Comparison of ENCODE assay signal across 1 cellular context in genomic region chr11:31803813-31804438, GRCh38.
TF ChIP-seq lines count a peak whose summit lies in the region.

No MANE protein-coding gene starts in this region.

TF ChIP-seq in H1, 55 proteins besides CTCF, POLR2A, EP300 and RAD21 (continued from another document):
- TF ChIP-seq, protein P1, sequence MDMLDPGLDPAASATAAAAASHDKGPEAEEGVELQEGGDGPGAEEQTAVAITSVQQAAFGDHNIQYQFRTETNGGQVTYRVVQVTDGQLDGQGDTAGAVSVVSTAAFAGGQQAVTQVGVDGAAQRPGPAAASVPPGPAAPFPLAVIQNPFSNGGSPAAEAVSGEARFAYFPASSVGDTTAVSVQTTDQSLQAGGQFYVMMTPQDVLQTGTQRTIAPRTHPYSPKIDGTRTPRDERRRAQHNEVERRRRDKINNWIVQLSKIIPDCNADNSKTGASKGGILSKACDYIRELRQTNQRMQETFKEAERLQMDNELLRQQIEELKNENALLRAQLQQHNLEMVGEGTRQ (IDR thresholded peaks at IDR 0.05; ENCODE audit: low read length): no peak
- TF ChIP-seq YY1 (IDR thresholded peaks at IDR 0.05; ENCODE audit: low read depth, low read length) (no peak), CREB1 (IDR thresholded peaks at IDR 0.05) (no peak), TEAD4 (IDR thresholded peaks at IDR 0.05; ENCODE audit: low read depth, low read length) (no peak), SP1 (IDR thresholded peaks at IDR 0.05; ENCODE audit: low read depth, low read length) (peak; percentile 42; the same call in 1 of the 2 replicates), TCF12 (IDR thresholded peaks at IDR 0.05; ENCODE audit: low read depth, low read length) (no peak), SUZ12 (IDR thresholded peaks at IDR 0.05; ENCODE audit: low read length) (peak; percentile 11; the same call in 1 of the 2 replicates), RBBP5 (IDR thresholded peaks at IDR 0.05; ENCODE audit: borderline replicate concordance, low read depth, low read length) (no peak), POU5F1 (IDR thresholded peaks at IDR 0.05; ENCODE audit: low read depth, low read length) (no peak), KDM5A (IDR thresholded peaks at IDR 0.05; ENCODE audit: low read length) (no peak), CHD1 (IDR thresholded peaks at IDR 0.05; ENCODE audit: low read depth, low read length) (no peak), CHD7 (IDR thresholded peaks at IDR 0.05; ENCODE audit: insufficient replicate concordance, low read length) (no peak), JUN (IDR thresholded peaks at IDR 0.05; ENCODE audit: low read depth, low read length) (no peak), ASH2L (IDR thresholded peaks at IDR 0.05; ENCODE audit: low read length) (no peak), CBX8 (IDR thresholded peaks at IDR 0.05; ENCODE audit: borderline replicate concordance, low read depth, low read length) (no peak; the same call in 1 of the 2 replicates), NRF1 (IDR thresholded peaks at IDR 0.05; ENCODE audit: low read depth, low read length) (no peak), TAF1 (IDR thresholded peaks at IDR 0.05; ENCODE audit: low read depth, low read length) (no peak)
- TF ChIP-seq, protein P2, sequence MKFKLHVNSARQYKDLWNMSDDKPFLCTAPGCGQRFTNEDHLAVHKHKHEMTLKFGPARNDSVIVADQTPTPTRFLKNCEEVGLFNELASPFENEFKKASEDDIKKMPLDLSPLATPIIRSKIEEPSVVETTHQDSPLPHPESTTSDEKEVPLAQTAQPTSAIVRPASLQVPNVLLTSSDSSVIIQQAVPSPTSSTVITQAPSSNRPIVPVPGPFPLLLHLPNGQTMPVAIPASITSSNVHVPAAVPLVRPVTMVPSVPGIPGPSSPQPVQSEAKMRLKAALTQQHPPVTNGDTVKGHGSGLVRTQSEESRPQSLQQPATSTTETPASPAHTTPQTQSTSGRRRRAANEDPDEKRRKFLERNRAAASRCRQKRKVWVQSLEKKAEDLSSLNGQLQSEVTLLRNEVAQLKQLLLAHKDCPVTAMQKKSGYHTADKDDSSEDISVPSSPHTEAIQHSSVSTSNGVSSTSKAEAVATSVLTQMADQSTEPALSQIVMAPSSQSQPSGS (IDR thresholded peaks at IDR 0.05; ENCODE audit: low read length): no peak
